1 cellular context compared by ENCODE assay signal in the genomic region with DNA sequence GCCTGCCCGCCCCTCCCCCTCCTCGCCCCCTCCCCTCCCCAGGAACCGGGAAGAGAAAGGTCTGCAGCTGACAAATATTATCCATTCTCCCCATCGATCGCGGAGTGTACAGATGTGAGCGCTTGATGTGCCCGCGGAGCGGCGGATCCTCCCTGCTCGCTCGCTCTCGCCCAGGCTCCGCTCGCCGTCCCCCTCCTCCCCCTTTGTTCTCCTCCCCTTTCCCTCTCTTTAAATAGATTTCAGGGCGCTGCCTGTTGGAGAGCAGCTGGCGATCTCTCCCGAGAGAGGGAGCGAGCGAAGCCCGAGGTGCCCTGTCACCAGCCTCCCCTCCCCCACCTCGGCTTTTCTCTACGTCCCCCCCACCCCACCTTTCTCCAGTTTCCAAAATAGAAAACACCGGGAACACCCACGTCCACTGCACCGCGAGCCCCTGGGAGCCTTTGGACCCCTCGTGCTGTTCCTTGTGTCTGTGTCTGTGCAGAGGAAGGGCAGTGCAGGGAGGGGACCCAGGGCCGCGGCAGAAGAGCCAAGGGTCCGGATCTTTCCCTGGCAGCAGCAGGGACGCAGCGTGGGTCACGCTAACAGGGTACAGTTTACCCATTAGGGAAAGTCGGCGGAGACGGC.
TF ChIP-seq lines count a peak whose summit lies in the region.

No MANE protein-coding gene starts in this region.

TF ChIP-seq in HepG2, 621 proteins besides CTCF, POLR2A, EP300 and RAD21 (continued from another document and continues in another):
- TF ChIP-seq TFAP4 (IDR thresholded peaks at IDR 0.05; ENCODE audit: borderline replicate concordance, low read depth) (peak; percentile 68; the same call in 1 of the 2 replicates), ZFP41 (CRISPR knock-in tag; IDR thresholded peaks at IDR 0.05; ENCODE audit: borderline replicate concordance) (no peak), KLF11 (CRISPR knock-in tag; IDR thresholded peaks at IDR 0.05) (no peak), FOXP1 (IDR thresholded peaks at IDR 0.05) (no peak), FOXP1 (CRISPR knock-in tag; IDR thresholded peaks at IDR 0.05) (peak; percentile 30; the same call in 1 of the 2 replicates), MEIS1 (CRISPR knock-in tag; IDR thresholded peaks at IDR 0.05; ENCODE audit: borderline replicate concordance) (no peak), ZKSCAN5 (CRISPR knock-in tag; IDR thresholded peaks at IDR 0.05) (no peak), MEIS2 (CRISPR knock-in tag; IDR thresholded peaks at IDR 0.05) (no peak), ZNF629 (CRISPR knock-in tag; conservative IDR thresholded peaks at IDR 0.05) (no peak), EED (CRISPR knock-in tag; IDR thresholded peaks at IDR 0.05) (no peak), SP5 (CRISPR knock-in tag; IDR thresholded peaks at IDR 0.05; ENCODE audit: borderline replicate concordance, low read depth) (peak; percentile 70; the same call in 1 of the 2 replicates), PBX3 (CRISPR knock-in tag; IDR thresholded peaks at IDR 0.05; ENCODE audit: borderline replicate concordance) (no peak), ZNF33B (CRISPR knock-in tag; IDR thresholded peaks at IDR 0.05) (no peak), SMARCC2 (IDR thresholded peaks at IDR 0.05) (no peak), SOX6 (IDR thresholded peaks at IDR 0.05) (no peak), SOX6 (CRISPR knock-in tag; IDR thresholded peaks at IDR 0.05) (peak; percentile 46), MED13 (CRISPR knock-in tag; IDR thresholded peaks at IDR 0.05) (no peak), ZBTB8A (CRISPR knock-in tag; IDR thresholded peaks at IDR 0.05; ENCODE audit: borderline replicate concordance, low read depth) (no peak), ZBTB38 (CRISPR knock-in tag; IDR thresholded peaks at IDR 0.05) (no peak), SALL2 (CRISPR knock-in tag; IDR thresholded peaks at IDR 0.05) (no peak), ZNF224 (CRISPR knock-in tag; IDR thresholded peaks at IDR 0.05) (no peak), DPF2 (CRISPR knock-in tag; IDR thresholded peaks at IDR 0.05; ENCODE audit: borderline replicate concordance, low read depth) (no peak), ZNF20 (CRISPR knock-in tag; IDR thresholded peaks at IDR 0.05) (no peak), ZNF546 (CRISPR knock-in tag; conservative IDR thresholded peaks at IDR 0.05) (no peak), ZNF709 (CRISPR knock-in tag; IDR thresholded peaks at IDR 0.05) (no peak), ZNF276 (CRISPR knock-in tag; IDR thresholded peaks at IDR 0.05; ENCODE audit: low read depth) (no peak), THYN1 (CRISPR knock-in tag; IDR thresholded peaks at IDR 0.05; ENCODE audit: borderline replicate concordance, low read depth) (no peak), FIP1L1 (IDR thresholded peaks at IDR 0.05; ENCODE audit: borderline replicate concordance, insufficient read depth, low read depth, low read length) (no peak), ZNF225 (CRISPR knock-in tag; IDR thresholded peaks at IDR 0.05) (no peak), SRSF4 (IDR thresholded peaks at IDR 0.05; ENCODE audit: low read depth, low read length, poor library complexity, severe bottlenecking) (no peak), ZNF749 (CRISPR knock-in tag; IDR thresholded peaks at IDR 0.05; ENCODE audit: borderline replicate concordance) (no peak), SMC3 (IDR thresholded peaks at IDR 0.05; ENCODE audit: low read length) (no peak), ZNF3 (CRISPR knock-in tag; IDR thresholded peaks at IDR 0.05) (no peak), ZBTB40 (IDR thresholded peaks at IDR 0.05) (no peak), ZBTB40 (CRISPR knock-in tag; IDR thresholded peaks at IDR 0.05) (no peak), ZNF773 (CRISPR knock-in tag; IDR thresholded peaks at IDR 0.05; ENCODE audit: borderline replicate concordance) (no peak), ZBTB39 (CRISPR knock-in tag; IDR thresholded peaks at IDR 0.05) (no peak)
- TF ChIP-seq, protein P1, sequence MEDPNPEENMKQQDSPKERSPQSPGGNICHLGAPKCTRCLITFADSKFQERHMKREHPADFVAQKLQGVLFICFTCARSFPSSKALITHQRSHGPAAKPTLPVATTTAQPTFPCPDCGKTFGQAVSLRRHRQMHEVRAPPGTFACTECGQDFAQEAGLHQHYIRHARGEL (CRISPR knock-in tag; IDR thresholded peaks at IDR 0.05), result no peak
- TF ChIP-seq, protein P2, sequence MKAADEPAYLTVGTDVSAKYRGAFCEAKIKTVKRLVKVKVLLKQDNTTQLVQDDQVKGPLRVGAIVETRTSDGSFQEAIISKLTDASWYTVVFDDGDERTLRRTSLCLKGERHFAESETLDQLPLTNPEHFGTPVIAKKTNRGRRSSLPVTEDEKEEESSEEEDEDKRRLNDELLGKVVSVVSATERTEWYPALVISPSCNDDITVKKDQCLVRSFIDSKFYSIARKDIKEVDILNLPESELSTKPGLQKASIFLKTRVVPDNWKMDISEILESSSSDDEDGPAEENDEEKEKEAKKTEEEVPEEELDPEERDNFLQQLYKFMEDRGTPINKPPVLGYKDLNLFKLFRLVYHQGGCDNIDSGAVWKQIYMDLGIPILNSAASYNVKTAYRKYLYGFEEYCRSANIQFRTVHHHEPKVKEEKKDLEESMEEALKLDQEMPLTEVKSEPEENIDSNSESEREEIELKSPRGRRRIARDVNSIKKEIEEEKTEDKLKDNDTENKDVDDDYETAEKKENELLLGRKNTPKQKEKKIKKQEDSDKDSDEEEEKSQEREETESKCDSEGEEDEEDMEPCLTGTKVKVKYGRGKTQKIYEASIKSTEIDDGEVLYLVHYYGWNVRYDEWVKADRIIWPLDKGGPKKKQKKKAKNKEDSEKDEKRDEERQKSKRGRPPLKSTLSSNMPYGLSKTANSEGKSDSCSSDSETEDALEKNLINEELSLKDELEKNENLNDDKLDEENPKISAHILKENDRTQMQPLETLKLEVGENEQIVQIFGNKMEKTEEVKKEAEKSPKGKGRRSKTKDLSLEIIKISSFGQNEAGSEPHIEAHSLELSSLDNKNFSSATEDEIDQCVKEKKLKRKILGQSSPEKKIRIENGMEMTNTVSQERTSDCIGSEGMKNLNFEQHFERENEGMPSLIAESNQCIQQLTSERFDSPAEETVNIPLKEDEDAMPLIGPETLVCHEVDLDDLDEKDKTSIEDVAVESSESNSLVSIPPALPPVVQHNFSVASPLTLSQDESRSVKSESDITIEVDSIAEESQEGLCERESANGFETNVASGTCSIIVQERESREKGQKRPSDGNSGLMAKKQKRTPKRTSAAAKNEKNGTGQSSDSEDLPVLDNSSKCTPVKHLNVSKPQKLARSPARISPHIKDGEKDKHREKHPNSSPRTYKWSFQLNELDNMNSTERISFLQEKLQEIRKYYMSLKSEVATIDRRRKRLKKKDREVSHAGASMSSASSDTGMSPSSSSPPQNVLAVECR (CRISPR knock-in tag; IDR thresholded peaks at IDR 0.05; ENCODE audit: borderline replicate concordance), result peak; percentile 32; the same call in 1 of the 2 replicates
